In genomic region chr1:157994081-157994581, GRCh38 we compare ENCODE assay signal across 8 cellular contexts. TPM values are rescaled to one million over a fixed set of nuclear protein-coding genes. Genes with fewer than 3 reads are reported as not detected.
DNase-seq lines count a peak whose midpoint lies in the region; ATAC-seq, FAIRE-seq and TF ChIP-seq lines count a peak whose summit lies in the region.

No MANE protein-coding gene starts in this region.

- peaks cover 15% of the 10 kb centered on the region for H3F3A ChIP-seq in SK-N-SH (replicated peaks; ENCODE audit: insufficient read depth)

- H3K4me3 ChIP-seq in CD8-positive, alpha-beta T cell (ENCODE audit: low read depth, low read length): no peak overlapping the region
- H3K4me3 ChIP-seq in SK-N-SH (ENCODE audit: low read depth in 2 of 2, low read length in 1 of 2) (peak overlapping the region; percentile 67 to 96), heart right ventricle (peak overlapping the region; percentile 61 to 98 (median 85)), pancreas (peak overlapping the region; percentile 48 to 68 (median 53))
- H3K4me3 ChIP-seq in effector memory CD4-positive, alpha-beta T cell (ENCODE audit: insufficient read depth, low read depth, low read length, poor library complexity, severe bottlenecking): no peak overlapping the region

- peak overlapping the region; percentile 90 for H3K4me2 ChIP-seq in SK-N-SH

- H3K27me3 ChIP-seq in CD8-positive, alpha-beta T cell (ENCODE audit: insufficient read depth, low read length): peaks cover 4% of the 10 kb centered on the region
- no peaks in the 10 kb centered on the region for H3K27me3 ChIP-seq in SK-N-SH (ENCODE audit: insufficient read depth)
- H3K27me3 ChIP-seq in heart right ventricle: peaks cover 0 to 31% (median 6%) of the 10 kb centered on the region in 7 donors
- H3K27me3 ChIP-seq in pancreas: peaks cover 0 to 5% (median 0%) of the 10 kb centered on the region in 4 donors
- H3K27me3 ChIP-seq in effector memory CD4-positive, alpha-beta T cell (replicated peaks; ENCODE audit: control insufficient read depth, insufficient read depth, low read length, poor library complexity, severe bottlenecking): peaks cover 15% of the 10 kb centered on the region

- ATAC-seq in CD8-positive, alpha-beta T cell: no peak
- peak in 7 of 8 donors; percentile 29 to 42 (median 33) for ATAC-seq in heart right ventricle
- peak in 3 of 4 donors; percentile 9 to 29 (median 15) for ATAC-seq in pancreas
- no peak for ATAC-seq in HG03039 (IDR thresholded peaks at IDR 0.05; ENCODE audit: unreplicated experiment)

- H3K36me3 Mint-ChIP-seq in CD8-positive, alpha-beta T cell: no peaks in the 10 kb centered on the region

- peaks cover 5% of the 10 kb centered on the region for H3K4me1 ChIP-seq in CD8-positive, alpha-beta T cell (ENCODE audit: insufficient read depth, low read length)
- H3K4me1 ChIP-seq in SK-N-SH (ENCODE audit: control insufficient read depth in 1 of 2, insufficient read depth in 2 of 2, low read depth in 1 of 2, low read length in 1 of 2): peaks cover 7 to 40% of the 10 kb centered on the region in 2 experiments; a peak in 3 of 4 replicates
- H3K4me1 ChIP-seq in heart right ventricle: peaks cover 7 to 55% (median 18%) of the 10 kb centered on the region in 9 donors
- no peaks in the 10 kb centered on the region for H3K4me1 ChIP-seq in pancreas
- peaks cover 7% of the 10 kb centered on the region for H3K4me1 ChIP-seq in effector memory CD4-positive, alpha-beta T cell (ENCODE audit: control insufficient read depth, insufficient read depth, low read length, poor library complexity, severe bottlenecking)

- peak overlapping the region; percentile 13 for H3K4me3 Mint-ChIP-seq in CD8-positive, alpha-beta T cell

- WGBS in SK-N-SH (ENCODE audit: low lambda C conversion rate): 0% methylated on average over 6 of the region's 16 CpGs
- WGBS in heart right ventricle, 2 donors: 2 to 5% methylated on average over 16 of the region's 16 CpGs
- WGBS in pancreas, 2 donors: 12% methylated on average over 16 of the region's 16 CpGs

- no peak for TF ChIP-seq EP300 in SK-N-SH (IDR thresholded peaks at IDR 0.05; ENCODE audit: borderline replicate concordance in 1 of 2, low read depth in 1 of 2, low read length in 1 of 2)

- H3K9me3 Mint-ChIP-seq in CD8-positive, alpha-beta T cell: no peaks in the 10 kb centered on the region

- peaks cover 15% of the 10 kb centered on the region for H3K4me1 Mint-ChIP-seq in CD8-positive, alpha-beta T cell (ENCODE audit: low read depth)

- H2AFZ ChIP-seq in SK-N-SH (ENCODE audit: low read depth): peak overlapping the region; percentile 64; the same call in 1 of the 2 replicates

- peaks cover 44% of the 10 kb centered on the region for H4K20me1 ChIP-seq in SK-N-SH (ENCODE audit: insufficient read depth)

- no peak for TF ChIP-seq RAD21 in SK-N-SH (IDR thresholded peaks at IDR 0.05; ENCODE audit: low read length)

- H3K9me2 ChIP-seq in SK-N-SH: no peaks in the 10 kb centered on the region

- no peak for DNase-seq in CD8-positive, alpha-beta T cell
- DNase-seq in SK-N-SH (peak; percentile 17), heart right ventricle (peak in 1 of 2 donors; percentile 14), pancreas (peak in 1 of 6 donors; percentile 67), NCI-H1436 (lab: John Stamatoyannopoulos, UW) (no peak)
- no peak for DNase-seq in activated CD4-positive, alpha-beta T cell treated with anti-CD3 and anti-CD28 coated beads, Interleukin-2, amount 50 U/mL, for 48 hours
- no peak for DNase-seq in effector memory CD4-positive, alpha-beta T cell

- H3K27me3 Mint-ChIP-seq in CD8-positive, alpha-beta T cell (ENCODE audit: low read depth): peaks cover 37% of the 10 kb centered on the region

- CTCF ChIA-PET in CD8-positive, alpha-beta T cell (lab: Charles Lee): interaction anchor here (0.9 kb wide), 1 partner anchor 16 kb away, joined by 3 read pairs; no protein-coding TSS in a partner anchor
- CTCF ChIA-PET in SK-N-SH (lab: Yijun Ruan, JAX): interaction anchor here (0.8 to 1.0 kb wide), 2 partner anchors 25 to 44 kb away, joined by 3 read pairs; no protein-coding TSS in a partner anchor

- H3K36me3 ChIP-seq in CD8-positive, alpha-beta T cell (ENCODE audit: insufficient read depth, low read length): no peaks in the 10 kb centered on the region
- peaks cover 2 to 14% of the 10 kb centered on the region in 2 experiments for H3K36me3 ChIP-seq in SK-N-SH (replicated peaks in 1 of 2; ENCODE audit: control insufficient read depth in 1 of 2, insufficient read depth in 2 of 2, low read length in 1 of 2)
- H3K36me3 ChIP-seq in heart right ventricle: no peaks in the 10 kb centered on the region
- no peaks in the 10 kb centered on the region for H3K36me3 ChIP-seq in pancreas
- H3K36me3 ChIP-seq in effector memory CD4-positive, alpha-beta T cell (ENCODE audit: control insufficient read depth, insufficient read depth, low read length): no peaks in the 10 kb centered on the region

- intact Hi-C loops in CD8-positive, alpha-beta T cell (cut with DNase I, micrococcal nuclease): loop anchor here in 1 of 2 experiments (5.0 kb wide), 1 partner anchor 1078 kb away; no protein-coding TSS in a partner anchor
- intact Hi-C loops in heart right ventricle (cut with DNase I) (loop anchor here in 8 of 10 donors (5.0 to 10.0 kb wide), 7 partner anchors 38 to 131 kb away; a partner anchor contains a TSS), pancreas (cut with DNase I) (loop anchor here in 1 of 3 donors (10.0 kb wide), 1 partner anchor 91 kb away; no protein-coding TSS in a partner anchor)

- H3K9me3 ChIP-seq in CD8-positive, alpha-beta T cell (ENCODE audit: low read length): no peaks in the 10 kb centered on the region
- H3K9me3 ChIP-seq in SK-N-SH: no peaks in the 10 kb centered on the region
- H3K9me3 ChIP-seq in heart right ventricle: no peaks in the 10 kb centered on the region
- no peaks in the 10 kb centered on the region for H3K9me3 ChIP-seq in pancreas
- no peaks in the 10 kb centered on the region for H3K9me3 ChIP-seq in effector memory CD4-positive, alpha-beta T cell (ENCODE audit: control insufficient read depth, low read length)

- no peak for FAIRE-seq in pancreas (lab: Jason Lieb, UNC)

- no peak overlapping the region for H3K27ac Mint-ChIP-seq in CD8-positive, alpha-beta T cell

- no peak overlapping the region for H3K27ac ChIP-seq in CD8-positive, alpha-beta T cell (ENCODE audit: low read depth, low read length)
- peak overlapping the region; percentile 54 to 76 for H3K27ac ChIP-seq in SK-N-SH (ENCODE audit: low read depth in 2 of 2, low read length in 1 of 2)
- H3K27ac ChIP-seq in heart right ventricle: peak overlapping the region; percentile 41 to 94 (median 88)
- H3K27ac ChIP-seq in pancreas: peak overlapping the region; percentile 15 to 63 (median 43)
- H3K27ac ChIP-seq in effector memory CD4-positive, alpha-beta T cell (ENCODE audit: insufficient read depth, low read length, poor library complexity, severe bottlenecking): no peak overlapping the region

- TF ChIP-seq CTCF in CD8-positive, alpha-beta T cell (IDR thresholded peaks at IDR 0.05): no peak
- peak; percentile 39 for TF ChIP-seq CTCF in SK-N-SH (IDR thresholded peaks at IDR 0.05)
- TF ChIP-seq CTCF in heart right ventricle (IDR thresholded peaks at IDR 0.05): peak in 2 of 9 donors; percentile 8 to 25
- no peak for TF ChIP-seq CTCF in pancreas (IDR thresholded peaks at IDR 0.05)

- POLR2A ChIA-PET in CD8-positive, alpha-beta T cell (lab: Charles Lee): no interaction called here
- POLR2A ChIA-PET in SK-N-SH (lab: Yijun Ruan, JAX): no interaction called here

- peak overlapping the region; percentile 96 for H3K9ac ChIP-seq in SK-N-SH

- peaks cover 60% of the 10 kb centered on the region for H3K79me2 ChIP-seq in SK-N-SH (ENCODE audit: insufficient read depth)

TF ChIP-seq in SK-N-SH, 30 proteins besides CTCF, POLR2A, EP300 and RAD21:
- TF ChIP-seq SIN3A (IDR thresholded peaks at IDR 0.05; ENCODE audit: borderline replicate concordance, low read depth, low read length): no peak

RNA-seq across cellular contexts. Expression of gene KIRREL1, which starts 0.7 kb away (rescaled TPM):
- total RNA-seq in CD8-positive, alpha-beta T cell: not detected
- 47.8 and 52.3 TPM in 2 replicates for polyA plus RNA-seq in SK-N-SH (2012; rRNA removed)
- 32.9 and 42.4 TPM in 2 replicates for polyA plus RNA-seq in SK-N-SH (2012; cell fraction: cytosol; rRNA removed)
- polyA plus RNA-seq in SK-N-SH (2012; cell fraction: nucleus; rRNA removed): 77.1 and 86.9 TPM in 2 replicates
- 10 to 100 TPM in 3 of 10 donors, 1 to 10 TPM in 7; 4.7 to 14.7 (median 7.5) TPM for total RNA-seq in heart right ventricle
- 1 to 10 TPM; 4.1 to 4.5 TPM for polyA plus RNA-seq in heart right ventricle
- total RNA-seq in pancreas: 10 to 100 TPM in 1 of 6 donors, 1 to 10 TPM in 5; 1.9 to 13.0 (median 4.9) TPM
- 1 to 10 TPM; 2.5 to 3.8 TPM for polyA plus RNA-seq in pancreas

Comparison
In these comparisons a context has a peak if more than half of its experiments do, and no peak if none do; other contexts are left out.
1. ATAC-seq: peak in heart right ventricle (7 of 8) and pancreas (3 of 4); none in CD8-positive, alpha-beta T cell (single experiment) and HG03039 (single experiment).
2. H3K27ac ChIP-seq: peak in SK-N-SH (2 of 2), heart right ventricle (10 of 10) and pancreas (4 of 4); none in CD8-positive, alpha-beta T cell (single experiment) and effector memory CD4-positive, alpha-beta T cell (single experiment).
3. H3K4me3 ChIP-seq: peak in SK-N-SH (2 of 2), heart right ventricle (10 of 10) and pancreas (4 of 4); none in CD8-positive, alpha-beta T cell (single experiment) and effector memory CD4-positive, alpha-beta T cell (single experiment).